8 cellular contexts compared by ENCODE assay signal in genomic region chr15:89419370-89419984, GRCh38.
DNase-seq lines count a peak whose midpoint lies in the region; ATAC-seq, FAIRE-seq and TF ChIP-seq lines count a peak whose summit lies in the region.

No MANE protein-coding gene starts in this region.

- ATAC-seq in HG02840 (IDR thresholded peaks at IDR 0.05; ENCODE audit: low FRiP score, unreplicated experiment): no peak

- H3K9me3 ChIP-seq in HEK293 (ENCODE audit: control insufficient read depth, insufficient read depth, low read depth, low read length) (no peaks in the 10 kb centered on the region), SJCRH30 (replicated peaks) (no peaks in the 10 kb centered on the region), endothelial cell of umbilical vein (replicated peaks; ENCODE audit: control insufficient read depth, insufficient read depth, low read length) (no peaks in the 10 kb centered on the region), osteoblast (ENCODE audit: low read depth, low read length) (no peaks in the 10 kb centered on the region)

- H3K4me2 ChIP-seq in endothelial cell of umbilical vein (ENCODE audit: insufficient read depth, low read length) (no peak overlapping the region), osteoblast (ENCODE audit: insufficient read depth, low read length) (no peak overlapping the region)

- no peak overlapping the region for H2AFZ ChIP-seq in endothelial cell of umbilical vein (ENCODE audit: low read depth, low read length)
- H2AFZ ChIP-seq in osteoblast (ENCODE audit: low read length): no peak overlapping the region

- H4K20me1 ChIP-seq in endothelial cell of umbilical vein (replicated peaks; ENCODE audit: control insufficient read depth, extremely low read depth, insufficient read depth, low read length) (no peaks in the 10 kb centered on the region), osteoblast (ENCODE audit: insufficient read depth, low read length) (peaks cover 16% of the 10 kb centered on the region)

- no peak overlapping the region for H3K9ac ChIP-seq in endothelial cell of umbilical vein (replicated peaks; ENCODE audit: extremely low read depth, insufficient read depth, low read length)

- dilution Hi-C loops in endothelial cell of umbilical vein (cut with MboI; ENCODE audit: extremely low pct_ligation_motif_present, low sequenced_read_pairs): no loop called here

- CTCF ChIA-PET in HEK293 (lab: Yijun Ruan, JAX) (interaction anchor here (0.6 to 17.4 kb wide), 11 partner anchors 9 to 71 kb away, joined by 3 to 614 read pairs (median 13); no protein-coding TSS in a partner anchor), endothelial cell of umbilical vein (lab: Charles Lee) (interaction anchor here (0.9 to 7.6 kb wide), 7 partner anchors 10 to 213 kb away, joined by 3 to 99 read pairs (median 11); no protein-coding TSS in a partner anchor)

- no peak overlapping the region for H3K4me3 ChIP-seq in HEK293 (ENCODE audit: low read depth, low read length)
- no peak overlapping the region for H3K4me3 ChIP-seq in SJCRH30
- no peak overlapping the region for H3K4me3 ChIP-seq in endothelial cell of umbilical vein (replicated peaks in 1 of 3; ENCODE audit: insufficient read depth in 1 of 3, low read depth in 1 of 3, low read length in 3 of 3)
- H3K4me3 ChIP-seq in osteoblast (ENCODE audit: insufficient read depth, low read length): no peak overlapping the region
- H3K4me3 ChIP-seq in coronary artery: no peak overlapping the region

- no peak for TF ChIP-seq CTCF in HEK293 (tag by site-specific recombination; IDR thresholded peaks at IDR 0.05)
- no peak for TF ChIP-seq CTCF in endothelial cell of umbilical vein (IDR thresholded peaks at IDR 0.05; ENCODE audit: extremely low read depth in 1 of 2, insufficient read depth in 1 of 2, low read depth in 1 of 2, low read length in 2 of 2)
- TF ChIP-seq CTCF in osteoblast (IDR thresholded peaks at IDR 0.05; ENCODE audit: extremely low read depth, low read depth, low read length): no peak
- no peak for TF ChIP-seq CTCF in coronary artery (IDR thresholded peaks at IDR 0.05)

- DNase-seq in SJCRH30 (peak; percentile 49 to 67), endothelial cell of umbilical vein (ENCODE audit: low read depth, low spot score) (peak; percentile 23), osteoblast (ENCODE audit: insufficient read length, low spot score, missing footprints) (peak; percentile 73), coronary artery (ENCODE audit: low spot score) (no peak), NCI-H2029 (lab: John Stamatoyannopoulos, UW) (no peak), OCI-M2 (lab: John Stamatoyannopoulos, UW; ENCODE audit: unreplicated experiment) (no peak)

- H3K27ac ChIP-seq in HEK293 (ENCODE audit: extremely low read depth, low read depth, low read length) (no peak overlapping the region), SJCRH30 (no peak overlapping the region), endothelial cell of umbilical vein (ENCODE audit: insufficient read depth, low read depth, low read length) (no peak overlapping the region), osteoblast (ENCODE audit: low read depth, low read length) (no peak overlapping the region), coronary artery (no peak overlapping the region)

- POLR2A ChIA-PET in HEK293 (lab: Yijun Ruan, JAX): interaction anchor here (1.3 kb wide), 1 partner anchor 57 kb away, joined by 3 read pairs; no protein-coding TSS in a partner anchor
- POLR2A ChIA-PET in endothelial cell of umbilical vein (lab: Charles Lee): no interaction called here

- intact Hi-C loops in endothelial cell of umbilical vein (cut with micrococcal nuclease): loop anchor here (5.0 kb wide), 1 partner anchor 62 kb away; no protein-coding TSS in a partner anchor

- H3K9me1 ChIP-seq in endothelial cell of umbilical vein (replicated peaks; ENCODE audit: control insufficient read depth, extremely low read depth, insufficient read depth, low read length): no peaks in the 10 kb centered on the region

- no peak for TF ChIP-seq POLR2A in endothelial cell of umbilical vein (IDR thresholded peaks at IDR 0.05; ENCODE audit: low read depth, low read length)

- H3K27me3 ChIP-seq in SJCRH30: no peaks in the 10 kb centered on the region
- peaks cover 20 to 38% of the 10 kb centered on the region in 2 experiments for H3K27me3 ChIP-seq in endothelial cell of umbilical vein (ENCODE audit: control insufficient read depth in 2 of 2, insufficient read depth in 2 of 2, low read length in 2 of 2)
- H3K27me3 ChIP-seq in osteoblast (ENCODE audit: insufficient read depth, low read length): peaks cover 87% of the 10 kb centered on the region

- no peak for FAIRE-seq in endothelial cell of umbilical vein (lab: Jason Lieb, UNC)

- no TSS peak for BruUV-seq in endothelial cell of umbilical vein (replicated peaks; lab: Mats Ljungman, UMichigan)

- no peaks in the 10 kb centered on the region for H3K79me2 ChIP-seq in endothelial cell of umbilical vein (ENCODE audit: control insufficient read depth, insufficient read depth, low read length)
- H3K79me2 ChIP-seq in osteoblast (ENCODE audit: insufficient read depth, low read length): no peaks in the 10 kb centered on the region

- H3K4me1 ChIP-seq in HEK293 (ENCODE audit: control insufficient read depth, insufficient read depth, low read length): no peaks in the 10 kb centered on the region
- no peaks in the 10 kb centered on the region for H3K4me1 ChIP-seq in SJCRH30
- no peaks in the 10 kb centered on the region for H3K4me1 ChIP-seq in endothelial cell of umbilical vein (ENCODE audit: control insufficient read depth, extremely low read depth, insufficient read depth, low read length)
- H3K4me1 ChIP-seq in osteoblast (ENCODE audit: insufficient read depth, low read length): no peaks in the 10 kb centered on the region

- H3K36me3 ChIP-seq in HEK293 (ENCODE audit: control insufficient read depth in 2 of 2, insufficient read depth in 1 of 2, low read length in 2 of 2): no peaks in the 10 kb centered on the region
- no peaks in the 10 kb centered on the region for H3K36me3 ChIP-seq in SJCRH30
- H3K36me3 ChIP-seq in endothelial cell of umbilical vein (ENCODE audit: control insufficient read depth in 2 of 2, extremely low read depth in 1 of 2, insufficient read depth in 2 of 2, low read length in 2 of 2): no peaks in the 10 kb centered on the region
- H3K36me3 ChIP-seq in osteoblast (ENCODE audit: insufficient read depth, low read length): no peaks in the 10 kb centered on the region

TF ChIP-seq in HEK293, 187 proteins besides CTCF, POLR2A, EP300 and RAD21 (continues in another document):
- TF ChIP-seq ZBTB17 (tag by site-specific recombination; IDR thresholded peaks at IDR 0.05): peak; percentile 33; the same call in 1 of the 2 replicates
- TF ChIP-seq ZNF777 (tag by site-specific recombination; IDR thresholded peaks at IDR 0.05; ENCODE audit: borderline replicate concordance): no peak
- peak; percentile 60 for TF ChIP-seq ZNF335 (tag by site-specific recombination; conservative IDR thresholded peaks at IDR 0.05)

TF ChIP-seq in endothelial cell of umbilical vein, 7 proteins besides CTCF, POLR2A, EP300 and RAD21:
- no peak for TF ChIP-seq FOS (IDR thresholded peaks at IDR 0.05; ENCODE audit: borderline replicate concordance, insufficient read depth, low read length)
- TF ChIP-seq MYC (IDR thresholded peaks at IDR 0.05; ENCODE audit: low read depth, low read length): no peak
- TF ChIP-seq EZH2 (IDR thresholded peaks at IDR 0.05; ENCODE audit: borderline replicate concordance, low read depth, low read length, severe bottlenecking): no peak
- TF ChIP-seq POLR2AphosphoS5 (IDR thresholded peaks at IDR 0.05; ENCODE audit: insufficient read depth, low read depth, low read length): no peak
- TF ChIP-seq MAX (IDR thresholded peaks at IDR 0.05; ENCODE audit: insufficient read depth, insufficient read length): no peak
- TF ChIP-seq JUN (IDR thresholded peaks at IDR 0.05; ENCODE audit: borderline replicate concordance, insufficient read depth, insufficient read length, low read depth): no peak
TF ChIP-seq in endothelial cell of umbilical vein: peak in this region for 0.

Comparison
In these comparisons a context has a peak if more than half of its experiments do, and no peak if none do; other contexts are left out.
1. DNase-seq: peak in SJCRH30 (2 of 2), endothelial cell of umbilical vein (single experiment) and osteoblast (single experiment); none in coronary artery (single experiment), NCI-H2029 (single experiment) and OCI-M2 (single experiment).